ENCODE assay signal across 18 cellular contexts in the genomic region with DNA sequence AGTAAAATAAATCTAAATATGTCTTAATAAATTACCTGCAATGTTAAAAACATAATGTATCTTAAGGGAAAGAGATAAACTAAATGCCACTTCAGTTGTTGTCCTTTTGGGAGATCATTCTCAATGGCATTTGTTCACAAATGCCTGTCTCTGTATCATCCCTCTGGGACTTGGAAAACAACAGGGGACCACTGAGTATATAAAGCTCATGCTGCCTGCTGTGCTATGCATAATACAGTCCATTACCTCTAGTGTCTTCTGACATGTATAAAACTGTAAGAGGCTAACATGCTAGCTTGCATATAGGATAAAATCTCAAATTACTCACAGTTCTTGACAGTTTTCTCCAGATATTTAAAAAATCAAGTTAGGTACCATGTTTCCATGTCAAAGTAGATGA.
A peak's percentile ranks its signal among the peaks of the same experiment; 100 is the strongest.
DNase-seq lines count a peak whose midpoint lies in the region; ATAC-seq and TF ChIP-seq lines count a peak whose summit lies in the region.
"Had no signal": no experiment of that assay in that cellular context is flagged by ENCODE, and none has a peak within 500 bp of the region (broad histone marks: within the 10 kb centered on the region; RNA-seq: fewer than 3 reads in every experiment).

No MANE protein-coding gene starts in this region.

- DNase-seq in GM23338 (ENCODE audit: low spot score) = no peak
- DNase-seq in NCI-H69 (lab: John Stamatoyannopoulos, UW) = peak; percentile 40
- DNase-seq in NCI-H2227 (lab: John Stamatoyannopoulos, UW; ENCODE audit: unreplicated experiment) = no peak
- no peak for DNase-seq in NCI-H748 (lab: John Stamatoyannopoulos, UW; ENCODE audit: unreplicated experiment)
- DNase-seq: ACHN; BE2C; CD4-positive, alpha-beta memory T cell; DMS153; DMS79 treated with DMSO at 0.1 percent for 48 hours; GF-D8; Karpas-422; KBM-7 had no signal

- H3K4me2 ChIP-seq in GM23338 (peak overlapping the region; percentile 35), neural cell (ENCODE audit: low read length) (no peak overlapping the region)

- H3K27me3 ChIP-seq in GM23338 (ENCODE audit: insufficient read depth) (no peaks in the 10 kb centered on the region), HUES6 (ENCODE audit: control insufficient read depth, insufficient read depth, low read length) (no peaks in the 10 kb centered on the region), neural cell (ENCODE audit: insufficient read depth, low read depth, low read length) (no peaks in the 10 kb centered on the region)
- H3K27me3 ChIP-seq: BE2C had no signal

- H3K9ac ChIP-seq in HUES6 (ENCODE audit: low read length) = no peak overlapping the region
- no peak overlapping the region for H3K9ac ChIP-seq in neural cell (ENCODE audit: low read length)

- H3K9me3 ChIP-seq in HUES6 (ENCODE audit: control insufficient read depth, insufficient read depth, low read depth, low read length) = peaks cover 4% of the 10 kb centered on the region; the same call in 1 of the 2 replicates
- H3K9me3 ChIP-seq in neural cell (ENCODE audit: low read length) = no peaks in the 10 kb centered on the region
- H3K9me3 ChIP-seq: BE2C had no signal

- peaks cover 7% of the 10 kb centered on the region; the same call in 2 of the 3 replicates for H3K9me3 Mint-ChIP-seq in GM23338

- H3K4me3 Mint-ChIP-seq in GM23338 = no peak overlapping the region
- H3K4me3 Mint-ChIP-seq: CD4-positive, alpha-beta memory T cell had no signal

- H4K20me1 ChIP-seq in GM23338 (replicated peaks; ENCODE audit: insufficient read depth) = no peaks in the 10 kb centered on the region
- H4K20me1 ChIP-seq in neural cell (ENCODE audit: insufficient read depth) = no peaks in the 10 kb centered on the region

- H3K4me1 Mint-ChIP-seq in GM23338 = peaks cover 32% of the 10 kb centered on the region
- H3K4me1 Mint-ChIP-seq: CD4-positive, alpha-beta memory T cell; IgD-negative memory B cell had no signal

- H3F3A ChIP-seq in GM23338 (replicated peaks; ENCODE audit: low read depth) = no peaks in the 10 kb centered on the region
- H3F3A ChIP-seq in neural cell (ENCODE audit: insufficient read depth, low read length, poor library complexity, severe bottlenecking) = no peaks in the 10 kb centered on the region

- H3K79me2 ChIP-seq in GM23338 (replicated peaks; ENCODE audit: insufficient read depth) (no peaks in the 10 kb centered on the region), neural cell (replicated peaks; ENCODE audit: insufficient read depth, low read length) (no peaks in the 10 kb centered on the region)

- no peaks in the 10 kb centered on the region for H3K36me3 ChIP-seq in GM23338 (ENCODE audit: insufficient read depth)
- no peaks in the 10 kb centered on the region for H3K36me3 ChIP-seq in HUES6 (ENCODE audit: control insufficient read depth, insufficient read depth, low read length)
- H3K36me3 ChIP-seq in neural cell (ENCODE audit: insufficient read depth, low read length) = no peaks in the 10 kb centered on the region
- H3K36me3 ChIP-seq: BE2C had no signal

- H3K4me3 ChIP-seq in GM23338 = no peak overlapping the region
- 0 out of 2 replicates have a peak overlapping the region, but pooled peaks have one; percentile 23 for H3K4me3 ChIP-seq in HUES6 (ENCODE audit: low read depth, low read length)
- no peak overlapping the region for H3K4me3 ChIP-seq in neural cell (ENCODE audit: low read length)

- no peak for TF ChIP-seq CTCF in GM23338 (conservative IDR thresholded peaks at IDR 0.05; ENCODE audit: low read depth in 2 of 2)
- TF ChIP-seq CTCF in neural cell (IDR thresholded peaks at IDR 0.05; ENCODE audit: poor library complexity, severe bottlenecking) = no peak

- peaks cover 12% of the 10 kb centered on the region; the same call in 1 of the 2 replicates for H3K9me2 ChIP-seq in GM23338 (ENCODE audit: insufficient read depth)
- no peaks in the 10 kb centered on the region for H3K9me2 ChIP-seq in neural cell (ENCODE audit: insufficient read depth, low read length)

- peak; percentile 53; the same call in 2 of the 3 replicates for ATAC-seq in GM23338
- no peak for ATAC-seq in HG02763 (IDR thresholded peaks at IDR 0.05; ENCODE audit: unreplicated experiment)
- ATAC-seq: HepG2 had no signal

- no peak for TF ChIP-seq RAD21 in neural cell (conservative IDR thresholded peaks at IDR 0.05)

- H3K4me1 ChIP-seq in GM23338 (ENCODE audit: insufficient read depth) = peaks cover 13% of the 10 kb centered on the region
- peaks cover 26% of the 10 kb centered on the region for H3K4me1 ChIP-seq in HUES6 (ENCODE audit: control insufficient read depth, insufficient read depth, low read length)
- H3K4me1 ChIP-seq: BE2C had no signal

- peaks cover 37% of the 10 kb centered on the region for H3K36me3 Mint-ChIP-seq in GM23338 (ENCODE audit: low read depth)
- H3K36me3 Mint-ChIP-seq: CD4-positive, alpha-beta memory T cell; IgD-negative memory B cell had no signal

- H3K27ac ChIP-seq in GM23338 (ENCODE audit: low read depth) = peak overlapping the region; percentile 87; the same call in 1 of the 2 replicates
- peak overlapping the region; percentile 88; the same call in 1 of the 2 replicates for H3K27ac ChIP-seq in HUES6 (ENCODE audit: low read depth, low read length)
- no peak overlapping the region for H3K27ac ChIP-seq in neural cell (ENCODE audit: low read length)
- H3K27ac ChIP-seq: C4-2B had no signal

- no peak overlapping the region; the same call in 1 of the 2 replicates for H3K27ac Mint-ChIP-seq in GM23338
- H3K27ac Mint-ChIP-seq: CD4-positive, alpha-beta memory T cell; IgD-negative memory B cell had no signal

- peaks cover 2% of the 10 kb centered on the region for H3K27me3 Mint-ChIP-seq in GM23338 (ENCODE audit: insufficient read depth, low read depth, poor library complexity)
- H3K27me3 Mint-ChIP-seq: CD4-positive, alpha-beta memory T cell; IgD-negative memory B cell had no signal

- peak; percentile 50 for TF ChIP-seq EP300 in neural cell (conservative IDR thresholded peaks at IDR 0.05; ENCODE audit: poor library complexity, severe bottlenecking)

- H2AFZ ChIP-seq in GM23338 (no peak overlapping the region), neural cell (ENCODE audit: low read depth, low read length) (no peak overlapping the region)

TF ChIP-seq in GM23338, 12 proteins besides CTCF, POLR2A, EP300 and RAD21 (continues in another document):
- no peak for TF ChIP-seq CREB1 (CRISPR knock-in tag; IDR thresholded peaks at IDR 0.05; ENCODE audit: low read depth)
- TF ChIP-seq ZNF114 (CRISPR knock-in tag; IDR thresholded peaks at IDR 0.05) = no peak

TF ChIP-seq in neural cell, 6 proteins besides CTCF, POLR2A, EP300 and RAD21:
- peak; percentile 71 for TF ChIP-seq POLR2AphosphoS5 (IDR thresholded peaks at IDR 0.05)
- TF ChIP-seq TAF1 (IDR thresholded peaks at IDR 0.05; ENCODE audit: low read depth) = no peak
